8 cellular contexts compared by ENCODE assay signal in genomic region chr11:67303989-67304411, GRCh38. TPM values are rescaled to one million over a fixed set of nuclear protein-coding genes. Genes with fewer than 3 reads are reported as not detected.
DNase-seq lines count a peak whose midpoint lies in the region; ATAC-seq and TF ChIP-seq lines count a peak whose summit lies in the region.

No MANE protein-coding gene starts in this region.

- H3K36me3 ChIP-seq in lung (ENCODE audit: control insufficient read depth in 2 of 2, insufficient read depth in 2 of 2, low read length in 2 of 2) (peaks cover 0 to 35% of the 10 kb centered on the region in 2 donors), urinary bladder (ENCODE audit: insufficient read depth) (peaks cover 5% of the 10 kb centered on the region)

- TF ChIP-seq CTCF in lung (IDR thresholded peaks at IDR 0.05; ENCODE audit: control extremely low read depth, extremely low read depth) = no peak

- peak; percentile 38 for ATAC-seq in lung (ENCODE audit: insufficient read depth, low FRiP score)
- no peak for ATAC-seq in GM21360 (IDR thresholded peaks at IDR 0.05; ENCODE audit: unreplicated experiment)
- ATAC-seq in HG02840 (IDR thresholded peaks at IDR 0.05; ENCODE audit: low FRiP score, unreplicated experiment) = no peak
- no peak for ATAC-seq in GM21367 (IDR thresholded peaks at IDR 0.05; ENCODE audit: unreplicated experiment)

- 5 to 12% methylated on average over 20 to 25 of the region's 25 CpGs for WGBS in lung, 2 donors
- WGBS in urinary bladder = 6% methylated on average over 25 of the region's 25 CpGs

- peak; percentile 35 for DNase-seq in AG20443 (ENCODE audit: low spot score)
- peak; percentile 45 for DNase-seq in M059J (ENCODE audit: low read depth)
- DNase-seq in lung (ENCODE audit: low spot score) = no peak

- H3K27ac ChIP-seq in cingulate gyrus (ENCODE audit: low read depth, low read length) (peak overlapping the region; percentile 75), lung (ENCODE audit: low read depth in 1 of 2, low read length in 1 of 2) (peak overlapping the region in 1 of 2 donors; percentile 91), urinary bladder (ENCODE audit: low read depth) (peak overlapping the region; percentile 91)

- H3K27me3 ChIP-seq in lung (ENCODE audit: control insufficient read depth, insufficient read depth) = no peaks in the 10 kb centered on the region

- H3K4me3 ChIP-seq in lung = peak overlapping the region; percentile 76
- peak overlapping the region; percentile 91 for H3K4me3 ChIP-seq in urinary bladder (ENCODE audit: low read depth, low read length)

- no peaks in the 10 kb centered on the region for H3K9me3 ChIP-seq in lung (ENCODE audit: control insufficient read depth in 2 of 2, insufficient read depth in 1 of 2, low read length in 1 of 2)

- H3K4me1 ChIP-seq in lung (ENCODE audit: control insufficient read depth in 2 of 2, insufficient read depth in 2 of 2, low read length in 2 of 2) = peaks cover 0 to 14% of the 10 kb centered on the region in 2 donors
- no peaks in the 10 kb centered on the region for H3K4me1 ChIP-seq in urinary bladder (ENCODE audit: insufficient read depth)

RNA-seq across cellular contexts. Expression of gene SSH3, which starts 0.7 kb away (rescaled TPM):
- 17.5 and 18.4 TPM in 2 replicates for total RNA-seq in M059J (2014; rRNA removed; shearing (Covaris generic))
- total RNA-seq in lung (10 to 100 TPM; 31.4 to 42.7 TPM), urinary bladder (23.6 TPM)
- polyA plus RNA-seq in lung (10 to 100 TPM; 19.0 to 23.0 TPM), urinary bladder (52.7 TPM)

RNA-seq across cellular contexts. Expression of gene ANKRD13D, which starts 14.9 kb away (rescaled TPM):
- 9.8 and 14.9 TPM in 2 replicates for total RNA-seq in M059J (2014; rRNA removed; shearing (Covaris generic))
- total RNA-seq in lung (10 to 100 TPM; 35.9 to 86.2 TPM), urinary bladder (25.2 TPM)
- polyA plus RNA-seq in lung (10 to 100 TPM; 55.8 to 65.3 TPM), urinary bladder (44.0 TPM)

RNA-seq across cellular contexts. Expression of gene GRK2, which starts 37.7 kb away (rescaled TPM):
- total RNA-seq in M059J (2014; rRNA removed; shearing (Covaris generic)) = 21.8 and 39.3 TPM in 2 replicates
- 10 to 100 TPM; 37.1 to 99.8 TPM for total RNA-seq in lung
- 100 to 1,000 TPM in 1 of 2 donors, 10 to 100 TPM in 1; 95.2 to 130 TPM for polyA plus RNA-seq in lung
- 21.1 TPM for total RNA-seq in urinary bladder
- polyA plus RNA-seq in urinary bladder = 66.3 TPM

RNA-seq across cellular contexts. Expression of gene POLD4, which starts 49.3 kb away (rescaled TPM):
- total RNA-seq in M059J (2014; rRNA removed; shearing (Covaris generic)) = 127 and 137 TPM in 2 replicates
- total RNA-seq in lung (10 to 100 TPM; 27.4 to 99.6 TPM), urinary bladder (8.8 TPM)
- polyA plus RNA-seq in lung (100 to 1,000 TPM; 103 to 183 TPM), urinary bladder (157 TPM)
